In genomic region chr9:130932220-130933069, GRCh38 we compare ENCODE assay signal across 13 cellular contexts. TPM values are rescaled to one million over a fixed set of nuclear protein-coding genes. Genes with fewer than 3 reads are reported as not detected.
DNase-seq lines count a peak whose midpoint lies in the region; ATAC-seq and TF ChIP-seq lines count a peak whose summit lies in the region.
"Had no signal": no experiment of that assay in that cellular context is flagged by ENCODE, and none has a peak within 500 bp of the region (broad histone marks: within the 10 kb centered on the region; RNA-seq: fewer than 3 reads in every experiment).

No MANE protein-coding gene starts in this region.

- H3K9me3 Mint-ChIP-seq in activated CD8-positive, alpha-beta memory T cell treated with anti-CD3 and anti-CD28 coated beads, Interleukin-2, amount 10 ng/mL, durations not matched to agents 7 days and 5 days (ENCODE audit: low read depth): no peaks in the 10 kb centered on the region
- peaks cover 0 to 4% (median 0%) of the 10 kb centered on the region in 11 donors for H3K9me3 Mint-ChIP-seq in naive thymus-derived CD4-positive, alpha-beta T cell

- H3K27me3 ChIP-seq in esophagus muscularis mucosa (peaks cover 0 to 53% (median 4%) of the 10 kb centered on the region in 4 donors), lower lobe of right lung (ENCODE audit: low read depth) (peaks cover 53% of the 10 kb centered on the region), vagina (peaks cover 7% of the 10 kb centered on the region)
- H3K27me3 ChIP-seq in naive thymus-derived CD4-positive, alpha-beta T cell (ENCODE audit: control insufficient read depth in 2 of 2, insufficient read depth in 2 of 2, low read length in 2 of 2): peaks cover 0 to 2% of the 10 kb centered on the region in 2 donors

- no peak for TF ChIP-seq EP300 in esophagus muscularis mucosa (IDR thresholded peaks at IDR 0.05)

- peak; percentile 69 for DNase-seq in EL
- peak; percentile 38 for DNase-seq in NCI-H226
- no peak for DNase-seq in esophagus muscularis mucosa (ENCODE audit: extremely low spot score)
- no peak for DNase-seq in lower lobe of right lung
- DNase-seq in MV-4-11 (lab: John Stamatoyannopoulos, UW): no peak
- DNase-seq in activated CD8-positive, alpha-beta memory T cell treated with anti-CD3 and anti-CD28 coated beads, Interleukin-2, amount 10 ng/mL, durations not matched to agents 7 days and 5 days: no peak
- no peak for DNase-seq in vagina (ENCODE audit: extremely low spot score in 2 of 2)
- DNase-seq in naive thymus-derived CD4-positive, alpha-beta T cell: no peak
- DNase-seq: activated CD8-positive, alpha-beta memory T cell treated with anti-CD3 and anti-CD28 coated beads for 24 hours; NCI-H146; SHP77 treated with DMSO at 0.1 percent for 48 hours; small intestine had no signal

- H3K36me3 ChIP-seq in esophagus muscularis mucosa (no peaks in the 10 kb centered on the region), lower lobe of right lung (no peaks in the 10 kb centered on the region), vagina (no peaks in the 10 kb centered on the region)
- no peaks in the 10 kb centered on the region for H3K36me3 ChIP-seq in naive thymus-derived CD4-positive, alpha-beta T cell (ENCODE audit: control insufficient read depth in 2 of 3, insufficient read depth in 3 of 3, low read length in 3 of 3)

- intact Hi-C loops in esophagus muscularis mucosa (cut with DNase I) (no loop called here), lower lobe of right lung (cut with DNase I) (no loop called here), vagina (cut with DNase I) (no loop called here)
- intact Hi-C loops in naive thymus-derived CD4-positive, alpha-beta T cell (cut with micrococcal nuclease): no loop called here

- no peak for TF ChIP-seq POLR2A in esophagus muscularis mucosa (IDR thresholded peaks at IDR 0.05; ENCODE audit: low read depth)
- TF ChIP-seq POLR2A in vagina (IDR thresholded peaks at IDR 0.05): no peak

- peak; percentile 27 to 34 for ATAC-seq in lower lobe of right lung
- no peak for ATAC-seq in activated CD8-positive, alpha-beta memory T cell treated with anti-CD3 and anti-CD28 coated beads, Interleukin-2, amount 10 ng/mL, durations not matched to agents 7 days and 5 days
- ATAC-seq in naive thymus-derived CD4-positive, alpha-beta T cell: no peak

- no peak overlapping the region for H3K27ac Mint-ChIP-seq in activated CD8-positive, alpha-beta memory T cell treated with anti-CD3 and anti-CD28 coated beads, Interleukin-2, amount 10 ng/mL, durations not matched to agents 7 days and 5 days
- H3K27ac Mint-ChIP-seq in naive thymus-derived CD4-positive, alpha-beta T cell: peak overlapping the region in 1 of 9 donors; percentile 22

- H3K4me1 Mint-ChIP-seq in activated CD8-positive, alpha-beta memory T cell treated with anti-CD3 and anti-CD28 coated beads, Interleukin-2, amount 10 ng/mL, durations not matched to agents 7 days and 5 days: no peaks in the 10 kb centered on the region
- H3K4me1 Mint-ChIP-seq in naive thymus-derived CD4-positive, alpha-beta T cell: peaks cover 0 to 9% (median 0%) of the 10 kb centered on the region in 7 donors

- CTCF ChIA-PET in activated CD8-positive, alpha-beta memory T cell treated with anti-CD3 and anti-CD28 coated beads, Interleukin-2, amount 10 ng/mL, durations not matched to agents 7 days and 5 days (lab: Charles Lee): interaction anchor here (0.8 kb wide), 1 partner anchor 50 kb away, joined by 3 read pairs; no protein-coding TSS in a partner anchor
- CTCF ChIA-PET in naive thymus-derived CD4-positive, alpha-beta T cell (lab: Charles Lee): no interaction called here

- H3K4me3 ChIP-seq in esophagus muscularis mucosa (peak overlapping the region in 3 of 4 donors; percentile 6 to 40 (median 29)), lower lobe of right lung (no peak overlapping the region), vagina (no peak overlapping the region)
- H3K4me3 ChIP-seq in naive thymus-derived CD4-positive, alpha-beta T cell (ENCODE audit: low read length): no peak overlapping the region

- H3K4me3 Mint-ChIP-seq in activated CD8-positive, alpha-beta memory T cell treated with anti-CD3 and anti-CD28 coated beads, Interleukin-2, amount 10 ng/mL, durations not matched to agents 7 days and 5 days: no peak overlapping the region
- H3K4me3 Mint-ChIP-seq in naive thymus-derived CD4-positive, alpha-beta T cell: no peak overlapping the region

- peaks cover 34 to 84% (median 68%) of the 10 kb centered on the region in 4 donors for H3K4me1 ChIP-seq in esophagus muscularis mucosa
- peaks cover 8% of the 10 kb centered on the region for H3K4me1 ChIP-seq in lower lobe of right lung
- peaks cover 13% of the 10 kb centered on the region for H3K4me1 ChIP-seq in vagina
- H3K4me1 ChIP-seq in naive thymus-derived CD4-positive, alpha-beta T cell (ENCODE audit: control insufficient read depth in 2 of 2, insufficient read depth in 2 of 2, low read length in 2 of 2): no peaks in the 10 kb centered on the region

- POLR2A ChIA-PET in naive thymus-derived CD4-positive, alpha-beta T cell (lab: Charles Lee): no interaction called here

- H3K36me3 Mint-ChIP-seq in activated CD8-positive, alpha-beta memory T cell treated with anti-CD3 and anti-CD28 coated beads, Interleukin-2, amount 10 ng/mL, durations not matched to agents 7 days and 5 days: no peaks in the 10 kb centered on the region
- H3K36me3 Mint-ChIP-seq in naive thymus-derived CD4-positive, alpha-beta T cell: no peaks in the 10 kb centered on the region

- peak overlapping the region; percentile 81 to 87 (median 84) for H3K27ac ChIP-seq in esophagus muscularis mucosa (replicated peaks in 1 of 4)
- no peak overlapping the region for H3K27ac ChIP-seq in lower lobe of right lung
- no peak overlapping the region for H3K27ac ChIP-seq in vagina
- H3K27ac ChIP-seq in naive thymus-derived CD4-positive, alpha-beta T cell (ENCODE audit: low read depth, low read length): no peak overlapping the region
- H3K27ac ChIP-seq: epithelial cell of prostate had no signal

- peak; percentile 40 to 63 (median 54) for TF ChIP-seq CTCF in esophagus muscularis mucosa (IDR thresholded peaks at IDR 0.05)
- no peak for TF ChIP-seq CTCF in lower lobe of right lung (IDR thresholded peaks at IDR 0.05)
- no peak for TF ChIP-seq CTCF in vagina (IDR thresholded peaks at IDR 0.05)

- WGBS in esophagus muscularis mucosa: 34% methylated on average over 18 of the region's 22 CpGs

- no peaks in the 10 kb centered on the region for H3K9me3 ChIP-seq in esophagus muscularis mucosa
- no peaks in the 10 kb centered on the region for H3K9me3 ChIP-seq in lower lobe of right lung
- H3K9me3 ChIP-seq in vagina: no peaks in the 10 kb centered on the region
- H3K9me3 ChIP-seq in naive thymus-derived CD4-positive, alpha-beta T cell (ENCODE audit: control insufficient read depth in 2 of 3, low read length in 3 of 3): no peaks in the 10 kb centered on the region

- peaks cover 44% of the 10 kb centered on the region for H3K27me3 Mint-ChIP-seq in activated CD8-positive, alpha-beta memory T cell treated with anti-CD3 and anti-CD28 coated beads, Interleukin-2, amount 10 ng/mL, durations not matched to agents 7 days and 5 days
- H3K27me3 Mint-ChIP-seq in naive thymus-derived CD4-positive, alpha-beta T cell: peaks cover 31 to 56% (median 45%) of the 10 kb centered on the region in 5 donors

RNA-seq across cellular contexts. Expression of gene FIBCD1, which starts 6.6 kb away (rescaled TPM):
- total RNA-seq in esophagus muscularis mucosa (under 1 TPM in 3 of 4 donors, not detected in 1; 0.40 to 0.83 (median 0.42) TPM), lower lobe of right lung (1.3 TPM), vagina (not detected)
- total RNA-seq in activated CD8-positive, alpha-beta memory T cell treated with anti-CD3 and anti-CD28 coated beads, Interleukin-2, amount 10 ng/mL, durations not matched to agents 7 days and 5 days: not detected
- total RNA-seq in naive thymus-derived CD4-positive, alpha-beta T cell: not detected
- not detected for polyA plus RNA-seq in naive thymus-derived CD4-positive, alpha-beta T cell

RNA-seq across cellular contexts. Expression of gene QRFP, which starts 35.8 kb away (rescaled TPM):
- total RNA-seq in esophagus muscularis mucosa (not detected), lower lobe of right lung (not detected), vagina (not detected)
- not detected for total RNA-seq in activated CD8-positive, alpha-beta memory T cell treated with anti-CD3 and anti-CD28 coated beads, Interleukin-2, amount 10 ng/mL, durations not matched to agents 7 days and 5 days
- total RNA-seq in naive thymus-derived CD4-positive, alpha-beta T cell: not detected
- not detected for polyA plus RNA-seq in naive thymus-derived CD4-positive, alpha-beta T cell

Comparison
In these comparisons a context has a peak if more than half of its experiments do, and no peak if none do; other contexts are left out.
1. DNase-seq: peak in EL (single experiment) and NCI-H226 (single experiment); none in esophagus muscularis mucosa (single experiment), lower lobe of right lung (single experiment), MV-4-11 (single experiment), activated CD8-positive, alpha-beta memory T cell treated with anti-CD3 and anti-CD28 coated beads, Interleukin-2, amount 10 ng/mL, durations not matched to agents 7 days and 5 days (single experiment), vagina (0 of 2) and naive thymus-derived CD4-positive, alpha-beta T cell (0 of 9).
2. H3K27ac ChIP-seq: peak in esophagus muscularis mucosa (4 of 4); none in lower lobe of right lung (single experiment), vagina (single experiment) and naive thymus-derived CD4-positive, alpha-beta T cell (single experiment).
3. H3K4me3 ChIP-seq: peak in esophagus muscularis mucosa (3 of 4); none in lower lobe of right lung (single experiment), vagina (0 of 2) and naive thymus-derived CD4-positive, alpha-beta T cell (single experiment).
4. CTCF ChIP-seq: peak in esophagus muscularis mucosa (3 of 3); none in lower lobe of right lung (single experiment) and vagina (0 of 3).
5. ATAC-seq: peak in lower lobe of right lung (2 of 2); none in activated CD8-positive, alpha-beta memory T cell treated with anti-CD3 and anti-CD28 coated beads, Interleukin-2, amount 10 ng/mL, durations not matched to agents 7 days and 5 days (single experiment) and naive thymus-derived CD4-positive, alpha-beta T cell (single experiment).